Comparison of ENCODE assay signal across 18 cellular contexts in the genomic region with DNA sequence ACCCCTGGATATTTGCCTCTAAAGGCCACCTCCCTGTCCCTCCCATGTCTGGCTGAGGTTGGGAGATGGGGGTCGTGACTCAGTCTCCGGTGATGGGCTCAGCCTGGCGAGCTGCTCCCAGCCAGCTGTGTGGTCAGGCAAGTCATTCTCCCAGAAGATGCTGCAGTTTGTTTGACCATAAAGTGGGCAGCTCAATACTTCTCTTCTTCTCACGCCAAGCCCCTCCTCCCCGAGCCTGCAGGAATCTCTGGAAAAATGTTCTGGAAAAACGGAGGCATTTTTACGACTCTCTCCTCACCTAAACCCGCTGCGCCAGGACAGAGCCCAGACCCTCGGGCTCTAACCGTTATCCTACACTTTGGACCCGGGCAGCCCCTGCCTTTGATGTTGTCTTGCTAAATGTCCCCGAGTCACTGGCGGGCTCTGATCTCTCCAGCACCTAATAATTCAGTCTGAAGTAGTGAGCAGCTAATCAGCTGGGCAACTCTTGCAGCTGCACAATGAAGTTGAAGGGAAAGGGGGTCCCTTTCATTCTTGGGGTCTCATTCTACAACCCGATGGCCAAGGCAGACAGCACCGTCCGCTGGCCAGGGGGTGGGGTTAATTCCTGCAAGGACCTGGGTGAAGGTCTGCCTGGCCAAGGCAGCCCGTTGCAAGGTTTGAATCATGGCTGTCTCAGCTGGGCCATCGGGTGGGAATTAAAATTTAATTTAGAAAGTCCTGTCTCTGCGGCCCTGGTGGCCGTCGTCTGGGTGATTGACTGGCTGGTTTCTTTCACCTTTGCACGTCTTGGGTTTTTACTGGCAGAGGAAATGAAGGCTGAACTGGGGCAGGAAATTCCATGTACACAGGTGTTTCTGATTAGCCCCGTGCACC. TPM values are rescaled to one million over a fixed set of nuclear protein-coding genes. Genes with fewer than 3 reads are reported as not detected.
DNase-seq lines count a peak whose midpoint lies in the region; ATAC-seq and TF ChIP-seq lines count a peak whose summit lies in the region.
"Had no signal": no experiment of that assay in that cellular context is flagged by ENCODE, and none has a peak within 500 bp of the region (broad histone marks: within the 10 kb centered on the region; RNA-seq: fewer than 3 reads in every experiment).

No MANE protein-coding gene starts in this region.

- TF ChIP-seq POLR2A in vagina (IDR thresholded peaks at IDR 0.05), result no peak

- no TSS peak for BruUV-seq in Caco-2 (replicated peaks; lab: Mats Ljungman, UMichigan)

- H2AFZ ChIP-seq in trophoblast cell (ENCODE audit: insufficient read depth, low read length, poor library complexity), result peak overlapping the region; percentile 15

- CTCF ChIA-PET in Caco-2 (lab: Charles Lee), result interaction anchor here (1.3 kb wide), 2 partner anchors 9 to 119 kb away, joined by 3 to 4 read pairs; no protein-coding TSS in a partner anchor

- H4K12ac ChIP-seq in trophoblast cell (ENCODE audit: low read depth, low read length), result no peak overlapping the region

- H4K8ac ChIP-seq in trophoblast cell (ENCODE audit: low read depth, low read length), result no peak overlapping the region

- intact Hi-C loops in Caco-2 (cut with micrococcal nuclease; ENCODE audit: unreplicated experiment), result no loop called here
- intact Hi-C loops in vagina (cut with DNase I), result no loop called here

- H3K14ac ChIP-seq in trophoblast cell (ENCODE audit: low read length), result no peak overlapping the region

- POLR2A ChIA-PET in Caco-2 (lab: Charles Lee), result no interaction called here

- H3K79me2 ChIP-seq in trophoblast cell (ENCODE audit: control insufficient read depth, insufficient read depth, low read length, poor library complexity), result no peaks in the 10 kb centered on the region

- no peak overlapping the region for H3K18ac ChIP-seq in trophoblast cell (ENCODE audit: low read length)

- H3K4me1 ChIP-seq in Caco-2 (peaks cover 27% of the 10 kb centered on the region), trophoblast cell (ENCODE audit: control insufficient read depth in 1 of 2, insufficient read depth in 2 of 2, low read length in 2 of 2) (peaks cover 28 to 36% of the 10 kb centered on the region in 2 experiments), vagina (no peaks in the 10 kb centered on the region)
- H3K4me1 ChIP-seq: right lobe of liver had no signal

- H2BK120ac ChIP-seq in trophoblast cell (ENCODE audit: insufficient read depth, low read length, poor library complexity), result no peak overlapping the region

- H3K4me3 Mint-ChIP-seq in Caco-2 (ENCODE audit: unreplicated experiment) (no peak overlapping the region), HFFc6 (peak overlapping the region; percentile 47; the same call in 1 of the 2 replicates)
- H3K4me3 Mint-ChIP-seq: activated naive CD8-positive, alpha-beta T cell had no signal

- no peaks in the 10 kb centered on the region for H3K9me3 ChIP-seq in Caco-2
- no peaks in the 10 kb centered on the region for H3K9me3 ChIP-seq in trophoblast cell (ENCODE audit: insufficient read depth, low read depth, low read length)
- no peaks in the 10 kb centered on the region for H3K9me3 ChIP-seq in vagina
- H3K9me3 ChIP-seq: right lobe of liver had no signal

- H2AK5ac ChIP-seq in trophoblast cell (ENCODE audit: low read length), result no peak overlapping the region

- no peak overlapping the region for H3K9ac ChIP-seq in trophoblast cell (ENCODE audit: low read length)

- H2BK12ac ChIP-seq in trophoblast cell (ENCODE audit: low read length), result no peak overlapping the region

- WGBS in trophoblast cell (ENCODE audit: extremely low coverage, insufficient coverage, insufficient read length), result no CpG with 5 or more reads among the region's 24 CpGs

- peaks cover 2% of the 10 kb centered on the region for H3K79me1 ChIP-seq in trophoblast cell (ENCODE audit: low read length)

- no peak overlapping the region for H3K4me2 ChIP-seq in trophoblast cell (ENCODE audit: low read length)

- H3K27me3 Mint-ChIP-seq in Caco-2 (ENCODE audit: insufficient read depth, unreplicated experiment), result no peaks in the 10 kb centered on the region
- H3K27me3 Mint-ChIP-seq in HFFc6 (ENCODE audit: insufficient read depth), result no peaks in the 10 kb centered on the region

- no peak overlapping the region for H4K91ac ChIP-seq in trophoblast cell (ENCODE audit: low read depth, low read length)

- peak; percentile 41 to 69 for DNase-seq in Caco-2
- peak; percentile 68 for DNase-seq in HFFc6
- DNase-seq in fibroblast of villous mesenchyme (ENCODE audit: low read depth), result peak; percentile 59
- DNase-seq in trophoblast cell, result no peak
- no peak for DNase-seq in substantia nigra (lab: John Stamatoyannopoulos, UW)
- no peak for DNase-seq in vagina (ENCODE audit: extremely low spot score in 2 of 2)
- DNase-seq: activated CD4-positive, alpha-beta T cell treated with anti-CD3 and anti-CD28 coated beads, Interleukin-2, amount 50 U/mL, for 4 hours; activated T-cell treated with anti-CD3 and anti-CD28 coated beads, Interleukin-2, amount 50 U/mL, for 48 hours; kidney glomerular epithelial cell; MM.1S; NCI-H187; nucleus accumbens; stimulated activated CD4-positive, alpha-beta T cell treated with anti-CD3 and anti-CD28 coated beads, Interleukin-1b, Interleukin-23, amount 100 ng/mL, for 48 hours; SW 1271 had no signal

- H3K9me3 Mint-ChIP-seq in Caco-2 (ENCODE audit: unreplicated experiment), result no peaks in the 10 kb centered on the region
- no peaks in the 10 kb centered on the region for H3K9me3 Mint-ChIP-seq in HFFc6

- H3K4me1 Mint-ChIP-seq in Caco-2 (ENCODE audit: low read depth, unreplicated experiment) (peaks cover 8% of the 10 kb centered on the region), HFFc6 (ENCODE audit: low read depth) (peaks cover 64% of the 10 kb centered on the region)

- H3K23ac ChIP-seq in trophoblast cell (ENCODE audit: low read length), result no peak overlapping the region

- H3K27ac Mint-ChIP-seq in Caco-2 (ENCODE audit: unreplicated experiment) (no peak overlapping the region), HFFc6 (peak overlapping the region; percentile 54)
- H3K27ac Mint-ChIP-seq: activated naive CD8-positive, alpha-beta T cell had no signal

- H3K27ac ChIP-seq in trophoblast cell (ENCODE audit: low read depth, low read length) (no peak overlapping the region), substantia nigra (ENCODE audit: low read depth, low read length, poor library complexity, severe bottlenecking) (no peak overlapping the region), vagina (no peak overlapping the region)

- H3K4me3 ChIP-seq in Caco-2 (ENCODE audit: low read depth, low read length), result no peak overlapping the region
- peak overlapping the region; percentile 17 for H3K4me3 ChIP-seq in fibroblast of villous mesenchyme (ENCODE audit: low read depth, low read length)
- no peak overlapping the region for H3K4me3 ChIP-seq in trophoblast cell (ENCODE audit: low read depth, low read length)
- no peak overlapping the region for H3K4me3 ChIP-seq in vagina
- H3K4me3 ChIP-seq: right lobe of liver had no signal

- H3K36me3 Mint-ChIP-seq in Caco-2 (ENCODE audit: insufficient read depth, unreplicated experiment) (no peaks in the 10 kb centered on the region), HFFc6 (ENCODE audit: low read depth) (no peaks in the 10 kb centered on the region)
- H3K36me3 Mint-ChIP-seq: activated naive CD8-positive, alpha-beta T cell had no signal

- H3K4ac ChIP-seq in trophoblast cell (ENCODE audit: low read depth, low read length), result no peak overlapping the region

- no peak for TF ChIP-seq CTCF in Caco-2 (IDR thresholded peaks at IDR 0.05; ENCODE audit: insufficient read depth in 1 of 2, low read depth in 1 of 2, low read length in 1 of 2, severe bottlenecking in 1 of 2, unreplicated experiment in 1 of 2)
- no peak for TF ChIP-seq CTCF in HFFc6 (IDR thresholded peaks at IDR 0.05)
- TF ChIP-seq CTCF in fibroblast of villous mesenchyme (IDR thresholded peaks at IDR 0.05; ENCODE audit: insufficient read depth, low read depth, low read length), result no peak
- TF ChIP-seq CTCF in vagina (IDR thresholded peaks at IDR 0.05), result no peak

- H2BK5ac ChIP-seq in trophoblast cell (ENCODE audit: low read depth, low read length, poor library complexity), result no peak overlapping the region

- H3K27me3 ChIP-seq in Caco-2 (replicated peaks; ENCODE audit: control insufficient read depth, insufficient read depth, low read length), result no peaks in the 10 kb centered on the region
- H3K27me3 ChIP-seq in trophoblast cell (ENCODE audit: insufficient read depth, low read length), result no peaks in the 10 kb centered on the region
- H3K27me3 ChIP-seq in vagina, result no peaks in the 10 kb centered on the region
- H3K27me3 ChIP-seq: right lobe of liver had no signal

- no peak for ATAC-seq in GM21423 (IDR thresholded peaks at IDR 0.05; ENCODE audit: unreplicated experiment)
- no peak for ATAC-seq in GM18909 (IDR thresholded peaks at IDR 0.05; ENCODE audit: poor library complexity, unreplicated experiment)

- H3K36me3 ChIP-seq in Caco-2 (ENCODE audit: control insufficient read depth, insufficient read depth, low read length) (no peaks in the 10 kb centered on the region), trophoblast cell (ENCODE audit: control insufficient read depth in 1 of 2, insufficient read depth in 2 of 2, low read length in 2 of 2) (no peaks in the 10 kb centered on the region), vagina (no peaks in the 10 kb centered on the region)
- H3K36me3 ChIP-seq: right lobe of liver had no signal

RNA-seq across cellular contexts. Expression of a gene that starts 12.3 kb away (rescaled TPM):
- total RNA-seq in Caco-2 (2022), result not detected in 2 replicates
- total RNA-seq in HFFc6 (2021; fragmentation: NEBNext Ultra II Directional; extraction: Animal tissue kit (Norgen Biotek cat#: 25700)), result not detected
- total RNA-seq in fibroblast of villous mesenchyme, result not detected in 2 replicates
- polyA plus RNA-seq in trophoblast cell (2013), result not detected in 2 replicates
- not detected for total RNA-seq in vagina
- total RNA-seq: right lobe of liver had no signal

RNA-seq across cellular contexts. Expression of a gene that starts 17.3 kb away (rescaled TPM):
- total RNA-seq in Caco-2 (2022) (not detected in 2 replicates), fibroblast of villous mesenchyme (not detected in 2 replicates), vagina (not detected)
- not detected for total RNA-seq in HFFc6 (2021; fragmentation: NEBNext Ultra II Directional; extraction: Animal tissue kit (Norgen Biotek cat#: 25700))
- polyA plus RNA-seq in trophoblast cell (2013), result not detected in 2 replicates

RNA-seq across cellular contexts. Expression of a gene that starts 35.8 kb away (rescaled TPM):
- 236 and 269 TPM in 2 replicates for total RNA-seq in Caco-2 (2022)
- total RNA-seq in HFFc6 (2021; fragmentation: NEBNext Ultra II Directional; extraction: Animal tissue kit (Norgen Biotek cat#: 25700)), result 100 to 1,000 TPM; 116 to 144 (median 127) TPM
- 161 and 171 TPM in 2 replicates for total RNA-seq in fibroblast of villous mesenchyme
- 172 and 175 TPM in 2 replicates for polyA plus RNA-seq in trophoblast cell (2013)
- total RNA-seq in vagina, result 190 TPM

Comparison
In these comparisons a context has a peak if more than half of its experiments do, and no peak if none do; other contexts are left out.
1. DNase-seq: peak in Caco-2 (2 of 2), HFFc6 (single experiment) and fibroblast of villous mesenchyme (single experiment); none in trophoblast cell (0 of 2), substantia nigra (0 of 49) and vagina (0 of 2).